ENCODE assay signal across 17 cellular contexts in genomic region chr1:79044974-79045650, GRCh38. TPM values are rescaled to one million over a fixed set of nuclear protein-coding genes. Genes with fewer than 3 reads are reported as not detected.
DNase-seq lines count a peak whose midpoint lies in the region; ATAC-seq and TF ChIP-seq lines count a peak whose summit lies in the region.
"Had no signal": no experiment of that assay in that cellular context is flagged by ENCODE, and none has a peak within 500 bp of the region (broad histone marks: within the 10 kb centered on the region; RNA-seq: fewer than 3 reads in every experiment).

No MANE protein-coding gene starts in this region.

- CTCF ChIA-PET in activated CD8-positive, alpha-beta memory T cell treated with anti-CD3 and anti-CD28 coated beads, Interleukin-2, amount 10 ng/mL, durations not matched to agents 7 days and 5 days (lab: Charles Lee) = no interaction called here

- H3K27me3 ChIP-seq in ACC112 (ENCODE audit: insufficient read depth, low read length) (no peaks in the 10 kb centered on the region), H7 (ENCODE audit: control insufficient read depth, insufficient read depth, low read length) (no peaks in the 10 kb centered on the region), RWPE2 (ENCODE audit: insufficient read depth, poor library complexity, severe bottlenecking) (no peaks in the 10 kb centered on the region), lower lobe of right lung (ENCODE audit: low read depth) (no peaks in the 10 kb centered on the region)

- H3K36me3 ChIP-seq in ACC112 (ENCODE audit: insufficient read depth, low read length) (no peaks in the 10 kb centered on the region), H7 (replicated peaks; ENCODE audit: control insufficient read depth, insufficient read depth, low read length) (no peaks in the 10 kb centered on the region), RWPE2 (ENCODE audit: low read depth) (no peaks in the 10 kb centered on the region), lower lobe of right lung (no peaks in the 10 kb centered on the region)

- H2AFZ ChIP-seq in ACC112 (ENCODE audit: low read length, unreplicated experiment) = peak overlapping the region; percentile 55

- H3K9me3 ChIP-seq in RWPE2 (ENCODE audit: severe bottlenecking) = no peaks in the 10 kb centered on the region
- H3K9me3 ChIP-seq in lower lobe of right lung = no peaks in the 10 kb centered on the region
- H3K9me3 ChIP-seq: psoas muscle had no signal

- intact Hi-C loops in lower lobe of right lung (cut with DNase I) = no loop called here

- peaks cover 10% of the 10 kb centered on the region for H3K4me1 Mint-ChIP-seq in activated CD8-positive, alpha-beta memory T cell treated with anti-CD3 and anti-CD28 coated beads, Interleukin-2, amount 10 ng/mL, durations not matched to agents 7 days and 5 days

- TF ChIP-seq CTCF in RWPE2 (IDR thresholded peaks at IDR 0.05; ENCODE audit: poor library complexity, severe bottlenecking) (no peak), fibroblast of the aortic adventitia (IDR thresholded peaks at IDR 0.05; ENCODE audit: insufficient read depth, low read length) (peak; percentile 0), lower lobe of right lung (IDR thresholded peaks at IDR 0.05) (no peak)

- DNase-seq in H7 (peak; percentile 8), RWPE2 (ENCODE audit: low spot score) (no peak), fibroblast of the aortic adventitia (ENCODE audit: low read depth) (peak; percentile 19), lower lobe of right lung (no peak), middle frontal gyrus (ENCODE audit: extremely low spot score, low spot score) (no peak)
- DNase-seq in activated CD8-positive, alpha-beta memory T cell treated with anti-CD3 and anti-CD28 coated beads, Interleukin-2, amount 10 ng/mL, durations not matched to agents 7 days and 5 days = no peak
- DNase-seq: activated CD8-positive, alpha-beta memory T cell treated with anti-CD3 and anti-CD28 coated beads, Interleukin-2, amount 50 U/mL, for 48 hours; hypothalamus; NCI-H1930; stimulated activated CD4-positive, alpha-beta T cell treated with anti-CD3 and anti-CD28 coated beads, Interleukin-4, amount 100 ng/mL, for 4 hours; stimulated activated naive CD8-positive, alpha-beta T cell treated with anti-CD3 and anti-CD28 coated beads, Interleukin-15, Interleukin-2, amounts not matched to agents 100 U/mL and 50 U/mL, for 24 hours; T1000 had no signal

- H3K36me3 Mint-ChIP-seq in activated CD8-positive, alpha-beta memory T cell treated with anti-CD3 and anti-CD28 coated beads, Interleukin-2, amount 10 ng/mL, durations not matched to agents 7 days and 5 days = no peaks in the 10 kb centered on the region
- H3K36me3 Mint-ChIP-seq: mesothelial cell of epicardium had no signal

- H3K79me2 ChIP-seq in ACC112 (ENCODE audit: control insufficient read depth, insufficient read depth, low read length, unreplicated experiment) = no peaks in the 10 kb centered on the region

- no peak overlapping the region for H3K4me3 Mint-ChIP-seq in activated CD8-positive, alpha-beta memory T cell treated with anti-CD3 and anti-CD28 coated beads, Interleukin-2, amount 10 ng/mL, durations not matched to agents 7 days and 5 days
- H3K4me3 Mint-ChIP-seq: B cell, mesothelial cell of epicardium had no signal

- no peak overlapping the region for H3K27ac Mint-ChIP-seq in activated CD8-positive, alpha-beta memory T cell treated with anti-CD3 and anti-CD28 coated beads, Interleukin-2, amount 10 ng/mL, durations not matched to agents 7 days and 5 days
- H3K27ac Mint-ChIP-seq: B cell, mesothelial cell of epicardium had no signal

- no peak overlapping the region for H3K4me3 ChIP-seq in ACC112 (ENCODE audit: low read depth, low read length)
- no peak overlapping the region for H3K4me3 ChIP-seq in H7 (ENCODE audit: insufficient read depth, low read depth, low read length)
- H3K4me3 ChIP-seq in RWPE2 (ENCODE audit: severe bottlenecking) = no peak overlapping the region
- H3K4me3 ChIP-seq in fibroblast of the aortic adventitia (ENCODE audit: low read depth, low read length) = no peak overlapping the region
- H3K4me3 ChIP-seq in lower lobe of right lung = no peak overlapping the region
- H3K4me3 ChIP-seq: psoas muscle had no signal

- peaks cover 2% of the 10 kb centered on the region for H3K27me3 Mint-ChIP-seq in activated CD8-positive, alpha-beta memory T cell treated with anti-CD3 and anti-CD28 coated beads, Interleukin-2, amount 10 ng/mL, durations not matched to agents 7 days and 5 days
- H3K27me3 Mint-ChIP-seq: B cell had no signal

- H3K27ac ChIP-seq in ACC112 (ENCODE audit: low read depth, low read length) (peak overlapping the region; percentile 21), RWPE2 (ENCODE audit: poor library complexity, severe bottlenecking) (no peak overlapping the region), lower lobe of right lung (no peak overlapping the region)
- H3K27ac ChIP-seq: psoas muscle had no signal

- H3K4me1 ChIP-seq in ACC112 (ENCODE audit: control insufficient read depth, insufficient read depth, low read length, unreplicated experiment) = peaks cover 45% of the 10 kb centered on the region
- peaks cover 6% of the 10 kb centered on the region for H3K4me1 ChIP-seq in RWPE2 (ENCODE audit: insufficient read depth, poor library complexity, severe bottlenecking)
- no peaks in the 10 kb centered on the region for H3K4me1 ChIP-seq in lower lobe of right lung
- H3K4me1 ChIP-seq: psoas muscle had no signal

- H3K9me3 Mint-ChIP-seq in activated CD8-positive, alpha-beta memory T cell treated with anti-CD3 and anti-CD28 coated beads, Interleukin-2, amount 10 ng/mL, durations not matched to agents 7 days and 5 days (ENCODE audit: low read depth) = no peaks in the 10 kb centered on the region
- H3K9me3 Mint-ChIP-seq: mesothelial cell of epicardium had no signal

- ATAC-seq in RWPE2 (ENCODE audit: low read depth) = peak; percentile 14; the same call in 1 of the 3 replicates
- ATAC-seq in lower lobe of right lung = no peak
- ATAC-seq in GM21381 (IDR thresholded peaks at IDR 0.05; ENCODE audit: unreplicated experiment) = no peak
- ATAC-seq in activated CD8-positive, alpha-beta memory T cell treated with anti-CD3 and anti-CD28 coated beads, Interleukin-2, amount 10 ng/mL, durations not matched to agents 7 days and 5 days = no peak
- ATAC-seq: psoas muscle; stimulated activated naive CD8-positive, alpha-beta T cell treated with anti-CD3 and anti-CD28 coated beads, Interleukin-15, Interleukin-2, amounts not matched to agents 100 U/mL and 50 U/mL, for 24 hours had no signal

RNA-seq across cellular contexts. Expression of gene ADGRL4, which starts 38.6 kb away (rescaled TPM):
- total RNA-seq in H7 (2014; rRNA removed; shearing (Covaris generic)) = 0.07 TPM in 1 of 2 replicates, not detected in the other
- total RNA-seq in fibroblast of the aortic adventitia (ENCODE audit: low replicate concordance) (12.3 and 139 TPM in 2 replicates), lower lobe of right lung (18.8 TPM)
- total RNA-seq in activated CD8-positive, alpha-beta memory T cell treated with anti-CD3 and anti-CD28 coated beads, Interleukin-2, amount 10 ng/mL, durations not matched to agents 7 days and 5 days = not detected
- total RNA-seq: B cell had no signal

Comparison
In these comparisons a context has a peak if more than half of its experiments do, and no peak if none do; other contexts are left out.
1. DNase-seq: peak in H7 (single experiment) and fibroblast of the aortic adventitia (single experiment); none in RWPE2 (single experiment), lower lobe of right lung (single experiment), middle frontal gyrus (single experiment) and activated CD8-positive, alpha-beta memory T cell treated with anti-CD3 and anti-CD28 coated beads, Interleukin-2, amount 10 ng/mL, durations not matched to agents 7 days and 5 days (single experiment).
2. RNA of gene ADGRL4, which starts 38.6 kb away (total RNA-seq): 12.3 to 139 TPM in fibroblast of the aortic adventitia and 18.8 TPM in lower lobe of right lung (single experiment); 0.07 TPM in H7 and not detected in activated CD8-positive, alpha-beta memory T cell treated with anti-CD3 and anti-CD28 coated beads, Interleukin-2, amount 10 ng/mL, durations not matched to agents 7 days and 5 days; every median in the first group is over 10 times any median in the second.